ENCODE assay signal across 8 cellular contexts in the genomic region with DNA sequence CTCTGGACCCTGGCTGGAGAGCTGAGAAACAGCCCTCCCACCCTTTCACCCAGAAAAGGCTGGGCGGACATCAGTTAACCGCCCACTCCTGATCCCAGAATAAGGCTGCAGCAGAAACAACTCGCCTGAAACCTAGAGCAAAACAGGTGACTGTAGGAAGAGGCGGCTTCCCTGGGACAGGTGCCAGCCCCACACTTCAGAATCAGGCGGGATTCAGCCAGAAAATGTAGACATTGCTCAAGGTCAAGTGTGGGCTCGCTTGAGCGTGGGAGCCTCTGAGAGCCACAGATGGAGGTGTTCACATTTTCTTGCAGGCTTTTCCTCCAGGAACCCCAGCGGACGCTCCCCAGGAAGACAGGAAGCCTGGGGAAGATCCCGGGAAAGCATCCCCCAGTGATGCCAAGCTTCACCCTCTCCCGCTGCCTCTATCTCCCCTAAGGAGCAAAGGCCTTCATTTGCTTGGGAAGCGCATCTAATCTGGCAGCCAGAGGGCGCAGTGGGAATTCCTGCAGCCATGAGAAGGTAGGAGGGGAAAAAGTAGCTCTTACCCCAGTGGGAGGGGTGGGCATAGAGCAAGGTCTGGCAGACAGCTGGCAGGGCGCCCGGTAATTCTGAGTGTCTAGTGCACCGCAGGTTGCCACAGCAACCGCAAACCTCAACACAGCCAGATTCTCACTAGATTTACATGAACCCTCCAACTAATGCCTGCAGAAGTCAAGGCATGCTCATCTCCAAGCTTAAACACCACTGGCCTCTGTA.
DNase-seq lines count a peak whose midpoint lies in the region; ATAC-seq and TF ChIP-seq lines count a peak whose summit lies in the region.

No MANE protein-coding gene starts in this region.

- no peak overlapping the region for H3K4me3 ChIP-seq in SJCRH30
- H3K4me3 ChIP-seq in prostate gland: no peak overlapping the region

- H3K27ac Mint-ChIP-seq in activated T-helper 2 cell treated with anti-CD3 and anti-CD28 coated beads, Interferon-gamma antibody, Interleukin-2, Interleukin-4, amounts not matched to agents 10 μg/mL and 5 μg/mL and 100 μg/mL, durations not matched to agents 14 hours and 24 hours and 36 hours: no peak overlapping the region

- H3K27me3 ChIP-seq in SJCRH30 (no peaks in the 10 kb centered on the region), prostate gland (replicated peaks; ENCODE audit: insufficient read depth) (no peaks in the 10 kb centered on the region)

- DNase-seq in GM04504 (ENCODE audit: low read depth): peak; percentile 3
- peak; percentile 75 for DNase-seq in NCI-H1048 (lab: John Stamatoyannopoulos, UW)
- peak; percentile 86 to 89 for DNase-seq in SJCRH30
- DNase-seq in glomerular visceral epithelial cell (ENCODE audit: extremely low spot score): peak; percentile 85
- peak; percentile 25 for DNase-seq in prostate gland (ENCODE audit: low spot score)
- DNase-seq in activated T-helper 2 cell treated with anti-CD3 and anti-CD28 coated beads, Interferon-gamma antibody, Interleukin-2, Interleukin-4, amounts not matched to agents 10 μg/mL and 5 μg/mL and 100 μg/mL, durations not matched to agents 14 hours and 24 hours and 36 hours (ENCODE audit: low spot score): no peak
- DNase-seq in GM19240 (ENCODE audit: insufficient read length, low spot score): no peak

- H3K27me3 Mint-ChIP-seq in activated T-helper 2 cell treated with anti-CD3 and anti-CD28 coated beads, Interferon-gamma antibody, Interleukin-2, Interleukin-4, amounts not matched to agents 10 μg/mL and 5 μg/mL and 100 μg/mL, durations not matched to agents 14 hours and 24 hours and 36 hours (ENCODE audit: low read depth): no peaks in the 10 kb centered on the region

- H3K36me3 ChIP-seq in SJCRH30 (no peaks in the 10 kb centered on the region), prostate gland (no peaks in the 10 kb centered on the region)

- H3K27ac ChIP-seq in SJCRH30: no peak overlapping the region
- no peak overlapping the region for H3K27ac ChIP-seq in prostate gland

- 42% methylated on average over 17 of the region's 17 CpGs for WGBS in prostate gland

- no peaks in the 10 kb centered on the region for H3K4me1 Mint-ChIP-seq in activated T-helper 2 cell treated with anti-CD3 and anti-CD28 coated beads, Interferon-gamma antibody, Interleukin-2, Interleukin-4, amounts not matched to agents 10 μg/mL and 5 μg/mL and 100 μg/mL, durations not matched to agents 14 hours and 24 hours and 36 hours (ENCODE audit: low read depth)

- H3K4me1 ChIP-seq in SJCRH30 (no peaks in the 10 kb centered on the region), prostate gland (replicated peaks) (no peaks in the 10 kb centered on the region)

- H3K4me3 Mint-ChIP-seq in activated T-helper 2 cell treated with anti-CD3 and anti-CD28 coated beads, Interferon-gamma antibody, Interleukin-2, Interleukin-4, amounts not matched to agents 10 μg/mL and 5 μg/mL and 100 μg/mL, durations not matched to agents 14 hours and 24 hours and 36 hours (ENCODE audit: low read depth): no peak overlapping the region

- peak in 3 of 4 experiments; percentile 40 to 54 (median 44) for TF ChIP-seq CTCF in prostate gland (IDR thresholded peaks at IDR 0.05)

- H3K36me3 Mint-ChIP-seq in activated T-helper 2 cell treated with anti-CD3 and anti-CD28 coated beads, Interferon-gamma antibody, Interleukin-2, Interleukin-4, amounts not matched to agents 10 μg/mL and 5 μg/mL and 100 μg/mL, durations not matched to agents 14 hours and 24 hours and 36 hours (ENCODE audit: low read depth): no peaks in the 10 kb centered on the region

- H3K9me3 Mint-ChIP-seq in activated T-helper 2 cell treated with anti-CD3 and anti-CD28 coated beads, Interferon-gamma antibody, Interleukin-2, Interleukin-4, amounts not matched to agents 10 μg/mL and 5 μg/mL and 100 μg/mL, durations not matched to agents 14 hours and 24 hours and 36 hours: no peaks in the 10 kb centered on the region

- intact Hi-C loops in prostate gland (cut with DNase I): no loop called here
- intact Hi-C loops in activated T-helper 2 cell treated with anti-CD3 and anti-CD28 coated beads, Interferon-gamma antibody, Interleukin-2, Interleukin-4, amounts not matched to agents 10 μg/mL and 5 μg/mL and 100 μg/mL, durations not matched to agents 14 hours and 24 hours and 36 hours (cut with micrococcal nuclease): no loop called here

- TF ChIP-seq POLR2A in prostate gland (IDR thresholded peaks at IDR 0.05): no peak

- no peaks in the 10 kb centered on the region for H3K9me3 ChIP-seq in SJCRH30 (replicated peaks)
- no peaks in the 10 kb centered on the region for H3K9me3 ChIP-seq in prostate gland

- no peak for ATAC-seq in HG02759 (IDR thresholded peaks at IDR 0.05; ENCODE audit: unreplicated experiment)

Comparison
In these comparisons a context has a peak if more than half of its experiments do, and no peak if none do; other contexts are left out.
1. DNase-seq: peak in GM04504 (single experiment), NCI-H1048 (single experiment), SJCRH30 (2 of 2), glomerular visceral epithelial cell (single experiment) and prostate gland (single experiment); none in activated T-helper 2 cell treated with anti-CD3 and anti-CD28 coated beads, Interferon-gamma antibody, Interleukin-2, Interleukin-4, amounts not matched to agents 10 μg/mL and 5 μg/mL and 100 μg/mL, durations not matched to agents 14 hours and 24 hours and 36 hours (single experiment) and GM19240 (single experiment).